In genomic region chrX:133418588-133418987, GRCh38 we compare ENCODE assay signal across 29 cellular contexts. TPM values are rescaled to one million over a fixed set of nuclear protein-coding genes. Genes with fewer than 3 reads are reported as not detected.
"Had no signal": no experiment of that assay in that cellular context is flagged by ENCODE, and none has a peak within 500 bp of the region (broad histone marks: within the 10 kb centered on the region; RNA-seq: fewer than 3 reads in every experiment).

No MANE protein-coding gene starts in this region.

- H3K4me3 Mint-ChIP-seq: immature natural killer cell; naive thymus-derived CD8-positive, alpha-beta T cell; stimulated activated memory B cell treated with anti-CD40 and anti-IgM and Interleukin-4, amounts not matched to agents 10 μg/mL and 1 μg/mL and 100 μg/mL, for 72 hours; stimulated activated naive CD8-positive, alpha-beta T cell treated with anti-CD3 and anti-CD28 coated beads, Interleukin-15, amount 100 ng/mL, for 72 hours had no signal

- H3K9me3 Mint-ChIP-seq: nephron; neural progenitor cell; stimulated activated naive CD8-positive, alpha-beta T cell treated with anti-CD3 and anti-CD28 coated beads, Interleukin-15, amount 100 ng/mL, for 72 hours had no signal

- H3K9me3 ChIP-seq: lower lobe of right lung, neutrophil, right atrium auricular region, right lobe of liver, tibial nerve, vagina had no signal

- H3K36me3 Mint-ChIP-seq: stimulated activated memory B cell treated with anti-CD40 and anti-IgM and Interleukin-4, amounts not matched to agents 10 μg/mL and 1 μg/mL and 100 μg/mL, for 72 hours had no signal

- H3K27ac ChIP-seq: lower lobe of right lung, neural progenitor cell, neutrophil, parathyroid adenoma, right atrium auricular region, right lobe of liver, tibial nerve, upper lobe of left lung, vagina had no signal

- DNase-seq: hypothalamus; immature natural killer cell; left cardiac atrium; lower lobe of right lung; mammary epithelial cell; mesenchymal stem cell; naive thymus-derived CD8-positive, alpha-beta T cell; occipital lobe; right lobe of liver; stimulated activated CD4-positive, alpha-beta T cell treated with anti-CD3 and anti-CD28 coated beads, Interleukin-1b, Interleukin-23, amount 100 ng/mL, for 48 hours; stimulated activated CD4-positive, alpha-beta T cell treated with anti-CD3 and anti-CD28 coated beads, Interleukin-2, amount 100 ng/mL, for 48 hours; stimulated activated CD4-positive, alpha-beta T cell treated with anti-CD3 and anti-CD28 coated beads, Interleukin-4, amount 100 ng/mL, for 4 hours; stimulated activated CD8-positive, alpha-beta memory T cell treated with anti-CD3 and anti-CD28 coated beads, Interleukin-4, amount 100 ng/mL, for 48 hours; stimulated activated naive CD4-positive, alpha-beta T cell treated with Interleukin-2 at 50 U/mL for 16 hours; stimulated activated naive CD8-positive, alpha-beta T cell treated with anti-CD3 and anti-CD28 coated beads, Interleukin-15, amount 100 ng/mL, for 72 hours; substantia nigra; upper lobe of left lung had no signal

- H2AFZ ChIP-seq: neural progenitor cell, parathyroid adenoma had no signal

- H3K4me2 ChIP-seq: neural progenitor cell, smooth muscle cell had no signal

- H3K9ac ChIP-seq: neural progenitor cell, parathyroid adenoma had no signal

- H3K4me3 ChIP-seq: lower lobe of right lung, neural progenitor cell, right atrium auricular region, right lobe of liver, smooth muscle cell, tibial nerve, upper lobe of left lung, vagina had no signal

- H3K27ac Mint-ChIP-seq: immature natural killer cell; naive thymus-derived CD8-positive, alpha-beta T cell; neural progenitor cell; progenitor cell of endocrine pancreas; stimulated activated memory B cell treated with anti-CD40 and anti-IgM and Interleukin-4, amounts not matched to agents 10 μg/mL and 1 μg/mL and 100 μg/mL, for 72 hours; stimulated activated naive CD8-positive, alpha-beta T cell treated with anti-CD3 and anti-CD28 coated beads, Interleukin-15, amount 100 ng/mL, for 72 hours had no signal

- FAIRE-seq: islet of Langerhans had no signal

- H3K79me2 ChIP-seq: parathyroid adenoma had no signal

- H3K36me3 ChIP-seq: lower lobe of right lung, neural progenitor cell, neutrophil, right atrium auricular region, right lobe of liver, tibial nerve, upper lobe of left lung, vagina had no signal

- H3K27me3 ChIP-seq: neural progenitor cell, right atrium auricular region, vagina had no signal

- H3K4me1 Mint-ChIP-seq: immature natural killer cell had no signal

- H3K4me1 ChIP-seq: lower lobe of right lung, parathyroid adenoma, right lobe of liver, vagina had no signal

RNA-seq across cellular contexts. Expression of gene GPC4, which starts 3.3 kb away (rescaled TPM):
- total RNA-seq: naive thymus-derived CD8-positive, alpha-beta T cell; pulmonary artery endothelial cell had no signal
